In the genomic region with DNA sequence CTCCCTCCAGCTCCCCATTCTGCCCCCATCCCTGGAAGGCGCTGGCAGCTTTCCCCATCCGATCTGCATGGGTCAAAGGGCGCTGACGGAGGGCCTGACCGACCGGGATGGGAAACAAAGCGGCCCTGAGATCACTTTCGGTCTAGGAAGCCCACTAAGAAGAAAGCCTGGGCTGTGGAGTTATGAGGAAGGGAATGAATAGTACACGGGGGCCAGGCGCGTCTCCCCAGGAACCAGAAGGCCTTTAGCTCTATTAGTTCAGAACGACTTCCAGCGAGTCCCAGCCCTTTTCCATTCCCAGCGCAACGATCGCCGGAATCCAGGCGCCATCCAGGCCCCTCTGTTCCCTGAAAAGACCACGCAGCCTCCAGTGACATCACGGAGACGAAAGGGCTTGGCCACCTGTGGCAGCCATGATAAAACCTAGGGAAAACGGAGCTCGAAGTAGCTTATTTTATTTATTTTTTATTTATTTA, we compare ENCODE assay signal across 8 cellular contexts.
A peak's percentile ranks its signal among the peaks of the same experiment; 100 is the strongest.
DNase-seq lines count a peak whose midpoint lies in the region; ATAC-seq and TF ChIP-seq lines count a peak whose summit lies in the region.

No MANE protein-coding gene starts in this region.

- H3K36me3 Mint-ChIP-seq in activated naive CD4-positive, alpha-beta T cell treated with anti-CD3 and anti-CD28 coated beads, Interleukin-2, amount 50 U/mL, for 24 hours, result peaks cover 9% of the 10 kb centered on the region
- no peaks in the 10 kb centered on the region for H3K36me3 Mint-ChIP-seq in activated T-helper 2 cell treated with anti-CD3 and anti-CD28 coated beads, Interferon-gamma antibody, Interleukin-2, Interleukin-4, amounts not matched to agents 10 μg/mL and 5 μg/mL and 100 μg/mL, durations not matched to agents 14 hours and 24 hours and 36 hours (ENCODE audit: low read depth)
- no peaks in the 10 kb centered on the region for H3K36me3 Mint-ChIP-seq in immature natural killer cell

- H3K4me1 Mint-ChIP-seq in activated naive CD4-positive, alpha-beta T cell treated with anti-CD3 and anti-CD28 coated beads, Interleukin-2, amount 50 U/mL, for 24 hours, result peaks cover 27% of the 10 kb centered on the region
- peaks cover 20% of the 10 kb centered on the region for H3K4me1 Mint-ChIP-seq in activated T-helper 2 cell treated with anti-CD3 and anti-CD28 coated beads, Interferon-gamma antibody, Interleukin-2, Interleukin-4, amounts not matched to agents 10 μg/mL and 5 μg/mL and 100 μg/mL, durations not matched to agents 14 hours and 24 hours and 36 hours (ENCODE audit: low read depth)
- H3K4me1 Mint-ChIP-seq in immature natural killer cell, result peaks cover 15 to 31% of the 10 kb centered on the region in 2 donors

- H3K27me3 Mint-ChIP-seq in activated naive CD4-positive, alpha-beta T cell treated with anti-CD3 and anti-CD28 coated beads, Interleukin-2, amount 50 U/mL, for 24 hours, result no peaks in the 10 kb centered on the region
- peaks cover 4% of the 10 kb centered on the region for H3K27me3 Mint-ChIP-seq in activated T-helper 2 cell treated with anti-CD3 and anti-CD28 coated beads, Interferon-gamma antibody, Interleukin-2, Interleukin-4, amounts not matched to agents 10 μg/mL and 5 μg/mL and 100 μg/mL, durations not matched to agents 14 hours and 24 hours and 36 hours (ENCODE audit: low read depth)
- H3K27me3 Mint-ChIP-seq in immature natural killer cell (ENCODE audit: low read depth in 3 of 3), result peaks cover 2 to 3% (median 3%) of the 10 kb centered on the region in 3 donors

- H3K27me3 ChIP-seq in thoracic aorta (replicated peaks; ENCODE audit: insufficient read depth), result no peaks in the 10 kb centered on the region

- H3K4me1 ChIP-seq in thoracic aorta (ENCODE audit: control insufficient read depth in 1 of 2, low read depth in 2 of 2), result peaks cover 3 to 8% of the 10 kb centered on the region in 2 donors

- TF ChIP-seq CTCF in thoracic aorta (IDR thresholded peaks at IDR 0.05), result no peak
- TF ChIP-seq CTCF in omental fat pad (IDR thresholded peaks at IDR 0.05), result no peak

- H3K4me3 ChIP-seq in thoracic aorta, result peak overlapping the region; percentile 81

- intact Hi-C loops in activated T-helper 2 cell treated with anti-CD3 and anti-CD28 coated beads, Interferon-gamma antibody, Interleukin-2, Interleukin-4, amounts not matched to agents 10 μg/mL and 5 μg/mL and 100 μg/mL, durations not matched to agents 14 hours and 24 hours and 36 hours (cut with micrococcal nuclease), result loop anchor here (5.0 kb wide), 3 partner anchors 160 to 395 kb away; a partner anchor contains a TSS

- H3K9me3 ChIP-seq in thoracic aorta, result no peaks in the 10 kb centered on the region

- no peaks in the 10 kb centered on the region for H3K9me3 Mint-ChIP-seq in activated naive CD4-positive, alpha-beta T cell treated with anti-CD3 and anti-CD28 coated beads, Interleukin-2, amount 50 U/mL, for 24 hours
- H3K9me3 Mint-ChIP-seq in activated T-helper 2 cell treated with anti-CD3 and anti-CD28 coated beads, Interferon-gamma antibody, Interleukin-2, Interleukin-4, amounts not matched to agents 10 μg/mL and 5 μg/mL and 100 μg/mL, durations not matched to agents 14 hours and 24 hours and 36 hours, result no peaks in the 10 kb centered on the region
- no peaks in the 10 kb centered on the region for H3K9me3 Mint-ChIP-seq in immature natural killer cell

- no peak for ATAC-seq in thoracic aorta (ENCODE audit: insufficient number of reproducible peaks, low FRiP score, low read depth)
- ATAC-seq in omental fat pad (ENCODE audit: low FRiP score), result no peak
- ATAC-seq in GM19035 (IDR thresholded peaks at IDR 0.05; ENCODE audit: unreplicated experiment), result no peak

- H3K27ac Mint-ChIP-seq in activated naive CD4-positive, alpha-beta T cell treated with anti-CD3 and anti-CD28 coated beads, Interleukin-2, amount 50 U/mL, for 24 hours, result no peak overlapping the region
- peak overlapping the region; percentile 52 for H3K27ac Mint-ChIP-seq in activated T-helper 2 cell treated with anti-CD3 and anti-CD28 coated beads, Interferon-gamma antibody, Interleukin-2, Interleukin-4, amounts not matched to agents 10 μg/mL and 5 μg/mL and 100 μg/mL, durations not matched to agents 14 hours and 24 hours and 36 hours
- peak overlapping the region in 4 of 6 donors; percentile 40 to 89 (median 64) for H3K27ac Mint-ChIP-seq in immature natural killer cell

- H3K36me3 ChIP-seq in thoracic aorta, result no peaks in the 10 kb centered on the region

- no peak for DNase-seq in activated naive CD4-positive, alpha-beta T cell (lab: John Stamatoyannopoulos, UW)
- no peak for DNase-seq in activated T-helper 2 cell treated with anti-CD3 and anti-CD28 coated beads, Interferon-gamma antibody, Interleukin-2, Interleukin-4, amounts not matched to agents 10 μg/mL and 5 μg/mL and 100 μg/mL, durations not matched to agents 14 hours and 24 hours and 36 hours (ENCODE audit: low spot score)
- DNase-seq in immature natural killer cell (no peak), thoracic aorta (ENCODE audit: low spot score) (no peak), GOT3 (lab: John Stamatoyannopoulos, UW) (no peak), omental fat pad (ENCODE audit: low spot score) (no peak)

- H3K4me3 Mint-ChIP-seq in activated naive CD4-positive, alpha-beta T cell treated with anti-CD3 and anti-CD28 coated beads, Interleukin-2, amount 50 U/mL, for 24 hours, result peak overlapping the region; percentile 95
- H3K4me3 Mint-ChIP-seq in activated T-helper 2 cell treated with anti-CD3 and anti-CD28 coated beads, Interferon-gamma antibody, Interleukin-2, Interleukin-4, amounts not matched to agents 10 μg/mL and 5 μg/mL and 100 μg/mL, durations not matched to agents 14 hours and 24 hours and 36 hours (ENCODE audit: low read depth), result peak overlapping the region; percentile 93
- peak overlapping the region; percentile 89 to 97 (median 97) for H3K4me3 Mint-ChIP-seq in immature natural killer cell

- no peak overlapping the region for H3K27ac ChIP-seq in thoracic aorta
